ENCODE assay signal across 19 cellular contexts in genomic region chr4:142690764-142691163, GRCh38.
DNase-seq lines count a peak whose midpoint lies in the region; ATAC-seq, FAIRE-seq and TF ChIP-seq lines count a peak whose summit lies in the region.
"Had no signal": no experiment of that assay in that cellular context is flagged by ENCODE, and none has a peak within 500 bp of the region (broad histone marks: within the 10 kb centered on the region; RNA-seq: fewer than 3 reads in every experiment).

No MANE protein-coding gene starts in this region.

- H3K4me1 ChIP-seq in HepG2 (ENCODE audit: insufficient read depth, low read length), result no peaks in the 10 kb centered on the region
- no peaks in the 10 kb centered on the region for H3K4me1 ChIP-seq in right lobe of liver
- no peaks in the 10 kb centered on the region for H3K4me1 ChIP-seq in tibial nerve
- H3K4me1 ChIP-seq: BE2C, Caco-2, HAP-1 had no signal

- no peak overlapping the region for H3K4me3 ChIP-seq in HepG2 (replicated peaks in 1 of 3; ENCODE audit: insufficient read depth in 1 of 3, low read depth in 2 of 3, low read length in 3 of 3)
- no peak overlapping the region for H3K4me3 ChIP-seq in right lobe of liver
- no peak overlapping the region for H3K4me3 ChIP-seq in tibial nerve
- H3K4me3 ChIP-seq: GM23248, HAP-1 had no signal

- POLR2A ChIA-PET in HepG2 (lab: Yijun Ruan, JAX), result no interaction called here

- H3K9me3 ChIP-seq in HepG2 (ENCODE audit: low read length), result no peaks in the 10 kb centered on the region
- H3K9me3 ChIP-seq in right lobe of liver, result no peaks in the 10 kb centered on the region
- H3K9me3 ChIP-seq in tibial nerve, result no peaks in the 10 kb centered on the region
- H3K9me3 ChIP-seq: BE2C, Caco-2, HAP-1 had no signal

- no peak for TF ChIP-seq CTCF in HepG2 (CRISPR knock-in tag; IDR thresholded peaks at IDR 0.05)
- no peak for TF ChIP-seq CTCF in right lobe of liver (IDR thresholded peaks at IDR 0.05)
- no peak for TF ChIP-seq CTCF in VCaP (conservative IDR thresholded peaks at IDR 0.05)
- TF ChIP-seq CTCF in nephron progenitor cell (IDR thresholded peaks at IDR 0.05), result no peak
- TF ChIP-seq CTCF in tibial nerve (IDR thresholded peaks at IDR 0.05), result no peak

- 0% methylated on average over 3 of the region's 3 CpGs for WGBS in HepG2 (ENCODE audit: low lambda C conversion rate)
- 79% methylated on average over 3 of the region's 3 CpGs for WGBS in right lobe of liver (ENCODE audit: insufficient coverage, low coverage, low lambda C conversion rate, missing lambda C conversion rate)
- WGBS in tibial nerve, 2 donors, result 89 to 90% methylated on average over 3 of the region's 3 CpGs

- no peaks in the 10 kb centered on the region for H3K36me3 Mint-ChIP-seq in nephron progenitor cell (ENCODE audit: low read depth)

- DNase-seq in HepG2 (ENCODE audit: low spot score) (no peak), right lobe of liver (no peak), nephron progenitor cell (no peak), NCI-H1417 (lab: John Stamatoyannopoulos, UW) (no peak), tibial nerve (ENCODE audit: low spot score in 2 of 2) (no peak), Ammon's horn (ENCODE audit: low spot score) (no peak)
- no peak for DNase-seq in stimulated activated CD4-positive, alpha-beta T cell treated with anti-CD3 and anti-CD28 coated beads, Interleukin-1b, Interleukin-23, amount 100 ng/mL, for 48 hours
- DNase-seq: 8988T; BE2C; C1 segment of cervical spinal cord; Caco-2; CD4-positive, alpha-beta T cell; GDM1; GM23248 had no signal

- H3K27ac ChIP-seq in HepG2 (ENCODE audit: extremely low read length, insufficient read depth, low read length) (no peak overlapping the region), right lobe of liver (no peak overlapping the region), VCaP (peak overlapping the region; percentile 55), tibial nerve (no peak overlapping the region)
- H3K27ac ChIP-seq: GM23248 had no signal

- no peak for ATAC-seq in HepG2
- no peak for ATAC-seq in right lobe of liver

- H3K36me3 ChIP-seq in HepG2 (replicated peaks in 1 of 2; ENCODE audit: control insufficient read depth in 1 of 2, insufficient read depth in 2 of 2, low read length in 2 of 2) (no peaks in the 10 kb centered on the region), right lobe of liver (no peaks in the 10 kb centered on the region), tibial nerve (no peaks in the 10 kb centered on the region)
- H3K36me3 ChIP-seq: BE2C, HAP-1 had no signal

- H3K4me3 Mint-ChIP-seq in nephron progenitor cell, result no peak overlapping the region
- H3K4me3 Mint-ChIP-seq: CD4-positive, alpha-beta T cell had no signal

- TF ChIP-seq POLR2A in HepG2 (IDR thresholded peaks at IDR 0.05; ENCODE audit: insufficient read depth in 1 of 2, low read depth in 2 of 2, low read length in 2 of 2) (no peak), right lobe of liver (IDR thresholded peaks at IDR 0.05) (no peak), tibial nerve (IDR thresholded peaks at IDR 0.05) (no peak)

- H4K20me1 ChIP-seq in HepG2 (ENCODE audit: insufficient read depth, low read length), result no peaks in the 10 kb centered on the region

- no peaks in the 10 kb centered on the region for H3K27me3 Mint-ChIP-seq in nephron progenitor cell (ENCODE audit: low read depth, poor library complexity)
- H3K27me3 Mint-ChIP-seq: CD4-positive, alpha-beta T cell had no signal

- no peak overlapping the region for H2AFZ ChIP-seq in HepG2 (ENCODE audit: low read length)
- H2AFZ ChIP-seq: GM23248 had no signal

- H3K9ac ChIP-seq in HepG2 (ENCODE audit: insufficient read depth, low read depth, low read length), result no peak overlapping the region
- H3K9ac ChIP-seq: GM23248 had no signal

- H3K27me3 ChIP-seq in HepG2 (ENCODE audit: control insufficient read depth in 1 of 2, insufficient read depth in 2 of 2, low read length in 2 of 2), result no peaks in the 10 kb centered on the region
- no peaks in the 10 kb centered on the region for H3K27me3 ChIP-seq in right lobe of liver
- no peaks in the 10 kb centered on the region for H3K27me3 ChIP-seq in tibial nerve
- H3K27me3 ChIP-seq: BE2C had no signal

- no peaks in the 10 kb centered on the region for H3K79me2 ChIP-seq in HepG2 (ENCODE audit: insufficient read depth, low read length)

- peak overlapping the region; percentile 93 for H3K27ac Mint-ChIP-seq in nephron progenitor cell
- H3K27ac Mint-ChIP-seq: CD4-positive, alpha-beta T cell had no signal

- no peaks in the 10 kb centered on the region for H3K9me3 Mint-ChIP-seq in nephron progenitor cell

- BruUV-seq in HepG2 (replicated peaks; lab: Mats Ljungman, UMichigan), result no TSS peak

- intact Hi-C loops in HepG2 (cut with micrococcal nuclease; ENCODE audit: unreplicated experiment) (no loop called here), right lobe of liver (cut with DNase I) (no loop called here)

- H3K4me1 Mint-ChIP-seq in nephron progenitor cell, result peaks cover 20% of the 10 kb centered on the region

- FAIRE-seq in HepG2 (lab: Jason Lieb, UNC), result no peak
- FAIRE-seq: D721Med, GM12892, GM18507 had no signal

- in situ Hi-C loops in HepG2 (cut with HindIII; ENCODE audit: extremely low pct_ligation_motif_present, low pct_unique_long_range_greater_than_20kb), result no loop called here

- TF ChIP-seq EP300 in HepG2 (IDR thresholded peaks at IDR 0.05; ENCODE audit: low read depth in 2 of 2, low read length in 2 of 2) (no peak), HepG2 (CRISPR knock-in tag; IDR thresholded peaks at IDR 0.05; ENCODE audit: borderline replicate concordance) (no peak), tibial nerve (IDR thresholded peaks at IDR 0.05) (no peak)

- TF ChIP-seq RAD21 in HepG2 (CRISPR knock-in tag; IDR thresholded peaks at IDR 0.05), result no peak

- H3K4me2 ChIP-seq in HepG2 (ENCODE audit: low read depth, low read length), result no peak overlapping the region

- CTCF ChIA-PET in HepG2 (lab: Yijun Ruan, JAX; ENCODE audit: low intra/inter-chr PET ratio, low total read pairs), result no interaction called here

TF ChIP-seq in HepG2, 621 proteins besides CTCF, POLR2A, EP300 and RAD21:
- peak; percentile 72 for TF ChIP-seq MAFF (IDR thresholded peaks at IDR 0.05; ENCODE audit: low read depth, low read length)
- no peak for TF ChIP-seq ZFP90 (CRISPR knock-in tag; IDR thresholded peaks at IDR 0.05; ENCODE audit: borderline replicate concordance)
- peak; percentile 68 to 78 for TF ChIP-seq MAFK (conservative IDR thresholded peaks at IDR 0.05 in 1 of 2, IDR thresholded peaks at IDR 0.05 in 1 of 2; ENCODE audit: low read length in 2 of 2)
